8 cellular contexts compared by ENCODE assay signal in the genomic region with DNA sequence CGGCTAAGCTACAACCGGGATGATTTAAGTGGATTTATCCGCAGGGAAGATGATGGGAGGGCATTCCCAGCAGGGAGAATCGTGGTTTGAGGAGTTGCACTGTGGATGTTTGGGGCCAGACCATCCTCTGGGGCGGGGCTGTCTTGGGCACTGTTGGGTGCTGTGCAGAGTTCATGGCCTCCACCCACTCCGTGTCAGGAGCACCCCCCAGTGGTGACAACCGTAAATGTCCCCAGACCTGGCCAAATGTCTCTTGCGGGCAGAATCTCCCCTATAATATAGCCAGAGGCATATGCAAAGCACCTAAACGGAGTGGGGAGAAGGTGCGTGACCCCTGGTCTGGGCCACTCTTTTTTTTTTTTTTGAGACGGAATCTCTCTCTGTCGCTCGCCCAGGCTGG. TPM values are rescaled to one million over a fixed set of nuclear protein-coding genes. Genes with fewer than 3 reads are reported as not detected.
DNase-seq lines count a peak whose midpoint lies in the region; ATAC-seq and TF ChIP-seq lines count a peak whose summit lies in the region.

No MANE protein-coding gene starts in this region.

- ATAC-seq in GM21390 (IDR thresholded peaks at IDR 0.05; ENCODE audit: unreplicated experiment) = no peak

- H3K27ac Mint-ChIP-seq in neural progenitor cell = no peak overlapping the region
- H3K27ac Mint-ChIP-seq in nephron progenitor cell = no peak overlapping the region

- H3K4me3 Mint-ChIP-seq in neural progenitor cell (no peak overlapping the region), nephron progenitor cell (no peak overlapping the region)

- no peaks in the 10 kb centered on the region for H3K9me3 ChIP-seq in neural progenitor cell (ENCODE audit: low read depth)

- H3K27ac ChIP-seq in neural progenitor cell = no peak overlapping the region

- TF ChIP-seq CTCF in AG10803 (conservative IDR thresholded peaks at IDR 0.05; ENCODE audit: low read length) (peak; percentile 48), neural progenitor cell (IDR thresholded peaks at IDR 0.05) (peak; percentile 52), nephron progenitor cell (IDR thresholded peaks at IDR 0.05) (no peak)

- no peak overlapping the region for H2AFZ ChIP-seq in neural progenitor cell (replicated peaks)

- no peak overlapping the region for H3K9ac ChIP-seq in neural progenitor cell

- DNase-seq in AG10803 (ENCODE audit: low read depth) (no peak), HT-29 (ENCODE audit: low spot score) (peak; percentile 15), dermis blood vessel endothelial cell (peak; percentile 59), neural progenitor cell (ENCODE audit: low spot score) (peak; percentile 50), putamen (ENCODE audit: low spot score) (no peak), nephron progenitor cell (no peak)
- peak; percentile 49 to 64 for DNase-seq in activated CD4-positive, alpha-beta T cell treated with anti-CD3 and anti-CD28 coated beads for 4 hours

- H3K4me1 Mint-ChIP-seq in neural progenitor cell = peaks cover 20% of the 10 kb centered on the region
- peaks cover 26% of the 10 kb centered on the region for H3K4me1 Mint-ChIP-seq in nephron progenitor cell

- H3K79me2 ChIP-seq in neural progenitor cell (ENCODE audit: low read depth) = no peaks in the 10 kb centered on the region

- H3K4me3 ChIP-seq in AG10803 (ENCODE audit: low read length) = no peak overlapping the region
- no peak overlapping the region for H3K4me3 ChIP-seq in neural progenitor cell

- H3K4me2 ChIP-seq in neural progenitor cell = no peak overlapping the region

- no peaks in the 10 kb centered on the region for H4K20me1 ChIP-seq in neural progenitor cell (ENCODE audit: low read depth)

- peaks cover 16% of the 10 kb centered on the region for H3K4me1 ChIP-seq in neural progenitor cell

- H3K9me3 Mint-ChIP-seq in neural progenitor cell (no peaks in the 10 kb centered on the region), nephron progenitor cell (peaks cover 3% of the 10 kb centered on the region)

- no peaks in the 10 kb centered on the region for H3K27me3 ChIP-seq in neural progenitor cell

- H3K36me3 ChIP-seq in neural progenitor cell = no peaks in the 10 kb centered on the region

- peaks cover 16% of the 10 kb centered on the region for H3F3A ChIP-seq in neural progenitor cell (ENCODE audit: low read depth)

- H3K27me3 Mint-ChIP-seq in neural progenitor cell (ENCODE audit: insufficient read depth, low read depth) (peaks cover 16% of the 10 kb centered on the region), nephron progenitor cell (ENCODE audit: low read depth, poor library complexity) (peaks cover 4% of the 10 kb centered on the region)

- H3K36me3 Mint-ChIP-seq in neural progenitor cell (no peaks in the 10 kb centered on the region), nephron progenitor cell (ENCODE audit: low read depth) (peaks cover 9% of the 10 kb centered on the region)

RNA-seq across cellular contexts. Expression of a gene that starts 40.2 kb away (rescaled TPM):
- total RNA-seq in HT-29 (2014; rRNA removed; shearing (Covaris generic)) = 0.58 and 2.5 TPM in 2 replicates
- total RNA-seq in dermis blood vessel endothelial cell = not detected in 2 replicates
- total RNA-seq in neural progenitor cell (ENCODE audit: low replicate concordance) = 0.81 and 1.7 TPM in 2 replicates

RNA-seq across cellular contexts. Expression of a gene that starts 43.2 kb away (rescaled TPM):
- total RNA-seq in HT-29 (2014; rRNA removed; shearing (Covaris generic)) = 0.60 and 1.4 TPM in 2 replicates
- not detected in 2 replicates for total RNA-seq in dermis blood vessel endothelial cell
- total RNA-seq in neural progenitor cell (ENCODE audit: low replicate concordance) = not detected in 2 replicates

Comparison
In these comparisons a context has a peak if more than half of its experiments do, and no peak if none do; other contexts are left out.
1. DNase-seq: peak in HT-29 (single experiment), activated CD4-positive, alpha-beta T cell treated with anti-CD3 and anti-CD28 coated beads for 4 hours (2 of 2), dermis blood vessel endothelial cell (single experiment) and neural progenitor cell (single experiment); none in AG10803 (single experiment), putamen (single experiment) and nephron progenitor cell (single experiment).